14 cellular contexts compared by ENCODE assay signal in genomic region chr2:241690202-241690717, GRCh38.
"Had no signal": no experiment of that assay in that cellular context is flagged by ENCODE, and none has a peak within 500 bp of the region (broad histone marks: within the 10 kb centered on the region; RNA-seq: fewer than 3 reads in every experiment).

No MANE protein-coding gene starts in this region.

- H3K27ac ChIP-seq: body of pancreas, esophagus muscularis mucosa, neural progenitor cell, ovary, thoracic aorta had no signal

- H3K27me3 ChIP-seq: body of pancreas, esophagus muscularis mucosa, neural progenitor cell, ovary had no signal

- ATAC-seq: activated naive CD4-positive, alpha-beta T cell treated with anti-CD3 and anti-CD28 coated beads, Interleukin-2, amount 50 U/mL, for 72 hours; activated T-cell treated with anti-CD3 and anti-CD28 coated beads, Interleukin-2, amount 50 U/mL, for 4 hours; body of pancreas; sciatic nerve had no signal

- H3K27ac Mint-ChIP-seq: neural progenitor cell had no signal

- DNase-seq: activated CD4-positive, alpha-beta T cell treated with anti-CD3 and anti-CD28 coated beads, Interleukin-2, amount 50 U/mL, for 1 hour; activated effector memory CD4-positive, alpha-beta T cell treated with anti-CD3 and anti-CD28 coated beads, Interleukin-2, amount 50 U/mL, for 16 hours; activated T-cell treated with anti-CD3 and anti-CD28 coated beads, Interleukin-2, amount 50 U/mL, for 4 hours; amygdala; body of pancreas; caudate nucleus; islet precursor cell; ovary had no signal

- H3K9me3 Mint-ChIP-seq: activated naive CD4-positive, alpha-beta T cell treated with anti-CD3 and anti-CD28 coated beads, Interleukin-2, amount 50 U/mL, for 72 hours; activated T-cell treated with anti-CD3 and anti-CD28 coated beads, Interleukin-2, amount 50 U/mL, for 4 hours; neural progenitor cell had no signal

- H3K4me3 ChIP-seq: body of pancreas, esophagus muscularis mucosa, lung, neural progenitor cell, ovary, thoracic aorta had no signal

- H3K9me3 ChIP-seq: body of pancreas, esophagus muscularis mucosa, ovary, thoracic aorta had no signal

- H3K36me3 ChIP-seq: neural progenitor cell, ovary had no signal

- H3K4me3 Mint-ChIP-seq: neural progenitor cell had no signal
